In the genomic region with DNA sequence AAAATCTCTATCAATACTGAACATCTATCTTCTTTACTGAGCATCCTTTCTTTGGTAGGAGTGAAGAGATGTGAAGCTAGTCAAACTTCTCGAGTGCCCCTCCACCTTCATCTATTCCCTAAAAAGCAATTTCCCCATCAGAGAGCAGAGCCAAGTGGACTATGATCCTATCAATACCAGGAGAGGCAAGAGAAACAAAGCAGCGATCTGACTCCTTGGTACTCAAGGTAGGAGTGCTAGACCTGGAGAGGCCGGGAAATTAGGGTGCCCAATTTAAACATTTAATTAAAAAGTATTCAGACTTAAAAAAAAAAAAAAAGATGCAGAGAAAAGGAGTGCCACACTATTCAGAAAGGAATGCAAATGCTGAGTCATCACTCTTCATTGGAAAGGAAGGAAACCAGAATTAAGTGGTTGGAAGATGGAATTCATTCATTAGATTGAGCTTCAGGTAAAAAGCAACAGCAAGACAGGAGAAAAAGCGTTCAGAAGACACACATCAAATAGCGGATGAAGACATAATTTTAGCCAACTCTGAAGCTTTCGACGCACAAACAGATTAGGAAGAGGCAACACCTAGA, we compare ENCODE assay signal across 8 cellular contexts. TPM values are rescaled to one million over a fixed set of nuclear protein-coding genes. Genes with fewer than 3 reads are reported as not detected.
DNase-seq lines count a peak whose midpoint lies in the region; ATAC-seq and TF ChIP-seq lines count a peak whose summit lies in the region.

No MANE protein-coding gene starts in this region.

- H3K9me3 Mint-ChIP-seq in activated naive CD8-positive, alpha-beta T cell treated with anti-CD3 and anti-CD28 coated beads, Interleukin-2, amount 50 U/mL, for 24 hours: no peaks in the 10 kb centered on the region

- peaks cover 3 to 59% (median 49%) of the 10 kb centered on the region in 9 donors for H3K4me1 ChIP-seq in heart right ventricle
- H3K4me1 ChIP-seq in tibial artery: peaks cover 0 to 48% (median 28%) of the 10 kb centered on the region in 4 donors

- H3K4me3 ChIP-seq in heart right ventricle (peak overlapping the region; percentile 72 to 94 (median 86)), kidney epithelial cell (ENCODE audit: low read depth, low read length) (peak overlapping the region; percentile 58), tibial artery (peak overlapping the region; percentile 68 to 95)

- peaks cover 57% of the 10 kb centered on the region for H3K36me3 Mint-ChIP-seq in activated naive CD8-positive, alpha-beta T cell treated with anti-CD3 and anti-CD28 coated beads, Interleukin-2, amount 50 U/mL, for 24 hours (ENCODE audit: low read depth)

- intact Hi-C loops in heart right ventricle (cut with DNase I) (loop anchor here in 5 of 10 donors (5.0 to 10.0 kb wide), 7 partner anchors 57 to 420 kb away; a partner anchor contains a TSS), left ventricle myocardium superior (cut with micrococcal nuclease) (no loop called here), tibial artery (cut with DNase I; ENCODE audit: low total_unique reads) (loop anchor here (5.0 kb wide), 2 partner anchors 57 to 82 kb away; a partner anchor contains a TSS)

- 15 to 18% methylated on average over 7 of the region's 7 CpGs for WGBS in heart right ventricle, 2 donors

- H3K4me1 Mint-ChIP-seq in activated naive CD8-positive, alpha-beta T cell treated with anti-CD3 and anti-CD28 coated beads, Interleukin-2, amount 50 U/mL, for 24 hours: peaks cover 60% of the 10 kb centered on the region

- DNase-seq in heart right ventricle (no peak), left ventricle myocardium superior (no peak), kidney epithelial cell (ENCODE audit: low read depth) (peak; percentile 25), tibial artery (no peak), caudate nucleus (lab: John Stamatoyannopoulos, UW) (no peak)
- DNase-seq in activated naive CD8-positive, alpha-beta T cell treated with anti-CD3 and anti-CD28 coated beads, Interleukin-2, amount 50 U/mL, for 24 hours: no peak
- no peak for DNase-seq in stimulated activated CD4-positive, alpha-beta T cell treated with anti-CD3 and anti-CD28 coated beads, Interleukin-4, amount 100 ng/mL, for 24 hours

- no peaks in the 10 kb centered on the region for H3K27me3 Mint-ChIP-seq in activated naive CD8-positive, alpha-beta T cell treated with anti-CD3 and anti-CD28 coated beads, Interleukin-2, amount 50 U/mL, for 24 hours

- H3K4me3 Mint-ChIP-seq in activated naive CD8-positive, alpha-beta T cell treated with anti-CD3 and anti-CD28 coated beads, Interleukin-2, amount 50 U/mL, for 24 hours: peak overlapping the region; percentile 93

- H3K27me3 ChIP-seq in heart right ventricle (no peaks in the 10 kb centered on the region), kidney epithelial cell (ENCODE audit: control insufficient read depth, insufficient read depth, low read length) (no peaks in the 10 kb centered on the region), tibial artery (no peaks in the 10 kb centered on the region)

- no peak for TF ChIP-seq CTCF in heart right ventricle (IDR thresholded peaks at IDR 0.05)
- no peak for TF ChIP-seq CTCF in kidney epithelial cell (IDR thresholded peaks at IDR 0.05; ENCODE audit: insufficient read depth, low read length, poor library complexity, severe bottlenecking)
- TF ChIP-seq CTCF in tibial artery (IDR thresholded peaks at IDR 0.05): no peak

- H3K27ac ChIP-seq in heart right ventricle: peak overlapping the region in 8 of 10 donors; percentile 95 to 99 (median 98)
- peak overlapping the region; percentile 90 to 97 for H3K27ac ChIP-seq in tibial artery
- no peak overlapping the region for H3K27ac ChIP-seq in caudate nucleus (ENCODE audit: low read depth, low read length)

- H3K36me3 ChIP-seq in heart right ventricle: peaks cover 0 to 23% (median 0%) of the 10 kb centered on the region in 9 donors
- no peaks in the 10 kb centered on the region for H3K36me3 ChIP-seq in kidney epithelial cell (ENCODE audit: control insufficient read depth, insufficient read depth, low read length)
- peaks cover 0 to 10% (median 3%) of the 10 kb centered on the region in 3 donors for H3K36me3 ChIP-seq in tibial artery

- peak overlapping the region; percentile 93 for H3K27ac Mint-ChIP-seq in activated naive CD8-positive, alpha-beta T cell treated with anti-CD3 and anti-CD28 coated beads, Interleukin-2, amount 50 U/mL, for 24 hours

- ATAC-seq in heart right ventricle (no peak), left ventricle myocardium superior (no peak), HG03280 (IDR thresholded peaks at IDR 0.05; ENCODE audit: unreplicated experiment) (no peak)
- ATAC-seq in activated naive CD8-positive, alpha-beta T cell treated with anti-CD3 and anti-CD28 coated beads, Interleukin-2, amount 50 U/mL, for 24 hours: no peak

- H3K9me3 ChIP-seq in heart right ventricle: peaks cover 0 to 4% (median 0%) of the 10 kb centered on the region in 11 donors
- H3K9me3 ChIP-seq in tibial artery: no peaks in the 10 kb centered on the region

RNA-seq across cellular contexts. Expression of a gene that starts 1.5 kb away (rescaled TPM):
- total RNA-seq in heart right ventricle (10 to 100 TPM; 65.3 to 94.6 (median 70.7) TPM), left ventricle myocardium superior (78.1 TPM), kidney epithelial cell (43.0 and 49.0 TPM in 2 replicates)
- polyA plus RNA-seq in heart right ventricle: 10 to 100 TPM; 35.9 to 40.7 TPM

RNA-seq across cellular contexts. Expression of a gene that starts 52.7 kb away (rescaled TPM):
- total RNA-seq in heart right ventricle (10 to 100 TPM in 1 of 10 donors, 1 to 10 TPM in 9; 1.9 to 16.5 (median 3.6) TPM), left ventricle myocardium superior (7.0 TPM), kidney epithelial cell (35.1 and 43.7 TPM in 2 replicates)
- 1 to 10 TPM; 8.4 to 9.0 TPM for polyA plus RNA-seq in heart right ventricle

RNA-seq across cellular contexts. Expression of a gene that starts 56.0 kb away (rescaled TPM):
- total RNA-seq in heart right ventricle: 100 to 1,000 TPM; 115 to 191 (median 145) TPM
- polyA plus RNA-seq in heart right ventricle: 100 to 1,000 TPM in 1 of 2 donors, 10 to 100 TPM in 1; 42.5 to 193 TPM
- total RNA-seq in left ventricle myocardium superior: 151 TPM
- 30.3 and 43.5 TPM in 2 replicates for total RNA-seq in kidney epithelial cell
